20 cellular contexts compared by ENCODE assay signal in the genomic region with DNA sequence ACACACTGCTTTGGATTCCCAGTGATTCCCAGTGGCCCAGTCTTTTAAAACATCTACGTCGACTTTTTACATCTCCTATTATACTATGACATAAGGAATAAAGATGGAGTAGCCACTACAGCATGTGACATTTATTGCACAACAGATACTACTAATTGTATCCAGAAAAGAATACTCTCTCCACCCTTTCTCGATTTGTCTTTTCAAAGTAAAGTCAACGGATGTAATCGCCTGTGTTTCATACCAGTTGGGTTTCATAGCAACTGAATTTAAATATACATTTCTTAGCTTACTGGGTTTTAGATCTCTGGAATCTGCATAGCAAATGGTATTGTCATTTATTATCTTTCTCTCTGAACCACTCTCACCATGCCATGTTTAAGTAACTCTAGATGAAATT.
DNase-seq lines count a peak whose midpoint lies in the region; TF ChIP-seq lines count a peak whose summit lies in the region.
"Had no signal": no experiment of that assay in that cellular context is flagged by ENCODE, and none has a peak within 500 bp of the region (broad histone marks: within the 10 kb centered on the region; RNA-seq: fewer than 3 reads in every experiment).

No MANE protein-coding gene starts in this region.

- H3K79me1 ChIP-seq in neuronal stem cell (ENCODE audit: low read depth, low read length), result no peaks in the 10 kb centered on the region

- no peak overlapping the region for H3K14ac ChIP-seq in neuronal stem cell (ENCODE audit: low read length)

- no peaks in the 10 kb centered on the region for H3K27me3 ChIP-seq in fibroblast of lung (ENCODE audit: control insufficient read depth, insufficient read depth, low read length)
- H3K27me3 ChIP-seq in neuronal stem cell (ENCODE audit: control insufficient read depth in 3 of 3, insufficient read depth in 3 of 3, low read depth in 1 of 3, low read length in 3 of 3), result no peaks in the 10 kb centered on the region
- no peaks in the 10 kb centered on the region for H3K27me3 ChIP-seq in SJCRH30

- H4K8ac ChIP-seq in neuronal stem cell (ENCODE audit: low read depth, low read length), result no peak overlapping the region

- DNase-seq in EH (ENCODE audit: low read depth) (peak; percentile 10), OCI-M1 (lab: John Stamatoyannopoulos, UW) (peak; percentile 6), fibroblast of lung (ENCODE audit: low read depth in 2 of 2) (peak; percentile 20 to 47), neuronal stem cell (ENCODE audit: low spot score) (no peak), NCI-H187 treated with DMSO at 0.1 percent for 48 hours (lab: John Stamatoyannopoulos, UW) (no peak), GM19240 (ENCODE audit: insufficient read length, low spot score) (no peak), SJCRH30 (no peak), COLO668 (lab: John Stamatoyannopoulos, UW; ENCODE audit: unreplicated experiment) (no peak)
- DNase-seq: DMS 273 treated with DMSO at 0.1 percent for 48 hours; DND-41; H9; NCI-H1105 treated with DMSO at 0.1 percent for 48 hours; NCI-H187; NCI-H226; NCI-H748 treated with DMSO at 0.1 percent for 48 hours; NK-92 treated with Interleukin-12 subunit alpha and Interleukin-12 subunit beta, amount 100 ng/mL, for 24 hours; Right ventricle myocardium superior; SK-N-SH had no signal

- H2BK12ac ChIP-seq in neuronal stem cell (ENCODE audit: low read length), result no peak overlapping the region

- WGBS in neuronal stem cell (ENCODE audit: extremely low coverage in 2 of 2, insufficient read length in 2 of 2, insufficient replicate concordance in 1 of 2), 2 donors, result no CpG with 5 or more reads among the region's 5 CpGs

- H3K36me3 ChIP-seq in fibroblast of lung (ENCODE audit: control insufficient read depth, insufficient read depth, low read length) (no peaks in the 10 kb centered on the region), neuronal stem cell (replicated peaks in 1 of 2; ENCODE audit: control insufficient read depth in 2 of 2, insufficient read depth in 2 of 2, low read length in 2 of 2) (no peaks in the 10 kb centered on the region), SJCRH30 (no peaks in the 10 kb centered on the region)

- H3K79me2 ChIP-seq in fibroblast of lung (ENCODE audit: control insufficient read depth, insufficient read depth, low read length), result no peaks in the 10 kb centered on the region

- no peak overlapping the region for H3K4me2 ChIP-seq in fibroblast of lung (ENCODE audit: extremely low read depth, insufficient read depth, low read length)
- no peak overlapping the region for H3K4me2 ChIP-seq in neuronal stem cell (ENCODE audit: insufficient read depth, low read length, poor library complexity, severe bottlenecking)
- H3K4me2 ChIP-seq: A549, SK-N-SH had no signal

- H3K4me1 ChIP-seq in fibroblast of lung (ENCODE audit: control insufficient read depth, extremely low read depth, insufficient read depth, low read length) (no peaks in the 10 kb centered on the region), neuronal stem cell (ENCODE audit: control insufficient read depth in 2 of 2, insufficient read depth in 1 of 2, low read depth in 1 of 2, low read length in 2 of 2) (peaks cover 10 to 25% of the 10 kb centered on the region in 2 donors), SJCRH30 (peaks cover 29% of the 10 kb centered on the region)
- H3K4me1 ChIP-seq: A549 had no signal

- H2BK15ac ChIP-seq in neuronal stem cell (ENCODE audit: low read length), result no peak overlapping the region

- H2BK120ac ChIP-seq in neuronal stem cell (ENCODE audit: low read depth, low read length), result no peak overlapping the region

- H3K27ac ChIP-seq in fibroblast of lung (ENCODE audit: insufficient read depth, low read length) (no peak overlapping the region), neuronal stem cell (replicated peaks; ENCODE audit: low read length) (no peak overlapping the region), SJCRH30 (no peak overlapping the region)
- H3K27ac ChIP-seq: A549 had no signal

- H3K9me3 ChIP-seq in fibroblast of lung (ENCODE audit: control insufficient read depth, insufficient read depth, low read depth, low read length) (no peaks in the 10 kb centered on the region), neuronal stem cell (replicated peaks in 1 of 2; ENCODE audit: control insufficient read depth in 2 of 2, insufficient read depth in 1 of 2, low read depth in 1 of 2, low read length in 2 of 2) (peaks cover 0 to 6% of the 10 kb centered on the region in 2 donors), SJCRH30 (replicated peaks) (no peaks in the 10 kb centered on the region)
- H3K9me3 ChIP-seq: A549, SK-N-SH had no signal

- H4K20me1 ChIP-seq in fibroblast of lung (ENCODE audit: control insufficient read depth, extremely low read depth, insufficient read depth, low read length), result no peaks in the 10 kb centered on the region

- H3K4me3 ChIP-seq in fibroblast of lung (replicated peaks in 1 of 4; ENCODE audit: control extremely low read depth in 1 of 4, insufficient read depth in 1 of 4, low read depth in 3 of 4, low read length in 4 of 4), result no peak overlapping the region
- H3K4me3 ChIP-seq in neuronal stem cell (ENCODE audit: low read length in 2 of 2), result no peak overlapping the region
- H3K4me3 ChIP-seq in SJCRH30, result no peak overlapping the region
- H3K4me3 ChIP-seq: A549, K562 had no signal

- no peak overlapping the region for H2BK5ac ChIP-seq in neuronal stem cell (ENCODE audit: low read length)

- H2AK5ac ChIP-seq in neuronal stem cell (ENCODE audit: low read depth, low read length), result no peak overlapping the region

- no peak for TF ChIP-seq CTCF in fibroblast of lung (conservative IDR thresholded peaks at IDR 0.05 in 1 of 2, IDR thresholded peaks at IDR 0.05 in 1 of 2; ENCODE audit: low read depth in 1 of 2, low read length in 2 of 2)

- no peak overlapping the region for H3K4ac ChIP-seq in neuronal stem cell (ENCODE audit: low read length)

- no peak overlapping the region for H3K23ac ChIP-seq in neuronal stem cell (ENCODE audit: low read depth, low read length, poor library complexity)

- no peak overlapping the region for H4K91ac ChIP-seq in neuronal stem cell (ENCODE audit: low read depth, low read length, poor library complexity)

- H3K18ac ChIP-seq in neuronal stem cell (ENCODE audit: low read length), result no peak overlapping the region

- H2AFZ ChIP-seq in fibroblast of lung (ENCODE audit: low read length), result no peak overlapping the region
- peak overlapping the region; percentile 19 for H2AFZ ChIP-seq in neuronal stem cell (ENCODE audit: low read length)

- no peak overlapping the region for H3K9ac ChIP-seq in fibroblast of lung (ENCODE audit: insufficient read depth, low read length)
- H3K9ac ChIP-seq in neuronal stem cell (ENCODE audit: low read depth, low read length, poor library complexity), result no peak overlapping the region
- H3K9ac ChIP-seq: SK-N-SH had no signal

Comparison
In these comparisons a context has a peak if more than half of its experiments do, and no peak if none do; other contexts are left out.
1. DNase-seq: peak in EH (single experiment), OCI-M1 (single experiment) and fibroblast of lung (2 of 2); none in neuronal stem cell (single experiment), NCI-H187 treated with DMSO at 0.1 percent for 48 hours (single experiment), GM19240 (single experiment), SJCRH30 (0 of 2) and COLO668 (single experiment).